14 cellular contexts compared by ENCODE assay signal in the genomic region with DNA sequence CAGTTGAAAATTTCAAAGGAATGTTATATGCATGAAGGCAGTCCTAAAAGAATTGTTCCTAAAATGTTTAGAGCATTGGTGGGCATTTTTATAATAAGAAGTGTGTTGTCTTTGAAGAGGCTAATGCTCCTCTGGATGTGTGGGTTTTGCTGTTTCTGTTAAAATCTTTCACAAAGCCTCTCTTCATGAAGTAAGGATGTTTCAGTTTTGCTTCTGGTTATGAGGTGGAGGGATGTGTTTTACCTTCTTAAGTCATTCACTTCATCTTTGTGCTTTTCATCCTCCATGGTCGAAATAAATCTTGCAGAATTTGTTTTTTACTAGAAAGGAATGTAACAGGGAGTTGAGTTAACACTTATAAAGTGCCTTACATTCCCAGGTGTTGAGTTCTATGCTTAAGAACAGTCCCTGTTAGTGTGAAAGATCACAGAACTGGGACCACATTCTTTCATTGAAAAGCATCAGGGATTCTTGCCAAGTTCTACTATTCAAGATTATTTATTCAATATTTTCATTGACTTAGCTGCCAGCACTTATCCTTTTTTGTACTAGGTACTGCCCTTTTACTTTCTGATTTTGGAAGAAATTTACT. TPM values are rescaled to one million over a fixed set of nuclear protein-coding genes. Genes with fewer than 3 reads are reported as not detected.
DNase-seq lines count a peak whose midpoint lies in the region; ATAC-seq and TF ChIP-seq lines count a peak whose summit lies in the region.
"Had no signal": no experiment of that assay in that cellular context is flagged by ENCODE, and none has a peak within 500 bp of the region (broad histone marks: within the 10 kb centered on the region; RNA-seq: fewer than 3 reads in every experiment).

No MANE protein-coding gene starts in this region.

- no peak overlapping the region for H3K4me3 Mint-ChIP-seq in activated T-helper 17 cell treated with anti-CD3 and anti-CD28 coated beads, Interleukin-2, amount 50 U/mL, for 72 hours
- H3K4me3 Mint-ChIP-seq: activated naive CD4-positive, alpha-beta T cell treated with anti-CD3 and anti-CD28 coated beads, Interleukin-2, amount 50 U/mL, for 24 hours; B cell had no signal

- no peaks in the 10 kb centered on the region for H3K4me1 Mint-ChIP-seq in activated T-helper 17 cell treated with anti-CD3 and anti-CD28 coated beads, Interleukin-2, amount 50 U/mL, for 72 hours
- H3K4me1 Mint-ChIP-seq: activated naive CD4-positive, alpha-beta T cell treated with anti-CD3 and anti-CD28 coated beads, Interleukin-2, amount 50 U/mL, for 24 hours; B cell had no signal

- dilution Hi-C loops in mammary epithelial cell (cut with HindIII; ENCODE audit: low sequenced_read_pairs): no loop called here

- WGBS in mammary epithelial cell (ENCODE audit: low coverage, missing lambda C conversion rate): 0% methylated on average over 1 of the region's 1 CpG

- H3K4me1 ChIP-seq in mammary epithelial cell (ENCODE audit: insufficient read depth, low read length): peaks cover 42% of the 10 kb centered on the region

- BruUV-seq in mammary epithelial cell (replicated peaks; lab: Mats Ljungman, UMichigan): no TSS peak

- no peaks in the 10 kb centered on the region for H3K36me3 ChIP-seq in mammary epithelial cell (ENCODE audit: insufficient read depth, low read length)

- no peak for TF ChIP-seq CTCF in GM13976 (IDR thresholded peaks at IDR 0.05; ENCODE audit: borderline replicate concordance, control extremely low read depth, extremely low read depth, insufficient read depth, missing control alignments)
- no peak for TF ChIP-seq CTCF in mammary epithelial cell (conservative IDR thresholded peaks at IDR 0.05 in 1 of 2, IDR thresholded peaks at IDR 0.05 in 1 of 2; ENCODE audit: extremely low read depth in 1 of 2, insufficient read depth in 1 of 2, low read depth in 1 of 2, low read length in 2 of 2)

- peak overlapping the region; percentile 39 for H3K4me2 ChIP-seq in mammary epithelial cell (ENCODE audit: insufficient read depth, low read depth, low read length)

- no peaks in the 10 kb centered on the region for H3K9me3 ChIP-seq in mammary epithelial cell (replicated peaks; ENCODE audit: insufficient read depth, low read length)

- peaks cover 84% of the 10 kb centered on the region for H3K79me2 ChIP-seq in mammary epithelial cell (ENCODE audit: insufficient read depth, low read length)

- intact Hi-C loops in mammary epithelial cell (cut with micrococcal nuclease): no loop called here

- no peak overlapping the region for H3K9ac ChIP-seq in mammary epithelial cell (ENCODE audit: insufficient read depth, low read length)

- in situ Hi-C loops in GM13976 (cut with MboI; ENCODE audit: low sequenced_read_pairs, unreplicated experiment): no loop called here
- in situ Hi-C loops in mammary epithelial cell (cut with MboI; ENCODE audit: low sequenced_read_pairs in 2 of 2): no loop called here

- H3K27me3 ChIP-seq in mammary epithelial cell (ENCODE audit: insufficient read depth, low read length): no peaks in the 10 kb centered on the region

- CTCF ChIA-PET in mammary epithelial cell (lab: Charles Lee; ENCODE audit: low non-redundant PET): no interaction called here

- ATAC-seq in GM19452 (IDR thresholded peaks at IDR 0.05; ENCODE audit: unreplicated experiment) (peak; percentile 69), HG03025 (IDR thresholded peaks at IDR 0.05; ENCODE audit: low FRiP score, unreplicated experiment) (peak; percentile 77)
- ATAC-seq in activated T-helper 17 cell treated with anti-CD3 and anti-CD28 coated beads, Interleukin-2, amount 50 U/mL, for 72 hours (replicated peaks): no peak
- ATAC-seq: K562 had no signal

- H3K27me3 Mint-ChIP-seq in activated T-helper 17 cell treated with anti-CD3 and anti-CD28 coated beads, Interleukin-2, amount 50 U/mL, for 72 hours: peaks cover 9% of the 10 kb centered on the region

- no peak overlapping the region for H2AFZ ChIP-seq in mammary epithelial cell (ENCODE audit: low read depth, low read length)

- H3K9me3 Mint-ChIP-seq in activated T-helper 17 cell treated with anti-CD3 and anti-CD28 coated beads, Interleukin-2, amount 50 U/mL, for 72 hours: no peaks in the 10 kb centered on the region
- H3K9me3 Mint-ChIP-seq: activated naive CD4-positive, alpha-beta T cell treated with anti-CD3 and anti-CD28 coated beads, Interleukin-2, amount 50 U/mL, for 24 hours had no signal

- H3K36me3 Mint-ChIP-seq in activated T-helper 17 cell treated with anti-CD3 and anti-CD28 coated beads, Interleukin-2, amount 50 U/mL, for 72 hours (ENCODE audit: low read depth): no peaks in the 10 kb centered on the region
- H3K36me3 Mint-ChIP-seq: activated naive CD4-positive, alpha-beta T cell treated with anti-CD3 and anti-CD28 coated beads, Interleukin-2, amount 50 U/mL, for 24 hours had no signal

- DNase-seq in GM13976 (ENCODE audit: low spot score): peak; percentile 25
- DNase-seq in mammary epithelial cell: no peak
- no peak for DNase-seq in RKO (ENCODE audit: low spot score)
- DNase-seq in Ammon's horn (ENCODE audit: low spot score): no peak
- DNase-seq in activated T-cell treated with anti-CD3 and anti-CD28 coated beads for 4 hours: no peak
- DNase-seq: activated CD4-positive, alpha-beta T cell treated with anti-CD3 and anti-CD28 coated beads, Interleukin-2, amount 50 U/mL, for 4 hours; dermis blood vessel endothelial cell; stimulated activated CD4-positive, alpha-beta T cell treated with anti-CD3 and anti-CD28 coated beads, Interleukin-12 subunit alpha, Interleukin-12 subunit beta, amount 100 ng/mL, for 4 hours had no signal

- H3K4me3 ChIP-seq in mammary epithelial cell (replicated peaks in 1 of 3; ENCODE audit: insufficient read depth in 1 of 3, low read depth in 2 of 3, low read length in 3 of 3): no peak overlapping the region
- H3K4me3 ChIP-seq: K562 had no signal

- H3K27ac Mint-ChIP-seq in activated T-helper 17 cell treated with anti-CD3 and anti-CD28 coated beads, Interleukin-2, amount 50 U/mL, for 72 hours: no peak overlapping the region
- H3K27ac Mint-ChIP-seq: activated naive CD4-positive, alpha-beta T cell treated with anti-CD3 and anti-CD28 coated beads, Interleukin-2, amount 50 U/mL, for 24 hours; B cell had no signal

- H3K27ac ChIP-seq in mammary epithelial cell (ENCODE audit: insufficient read depth, low read depth, low read length): no peak overlapping the region

- no peaks in the 10 kb centered on the region for H4K20me1 ChIP-seq in mammary epithelial cell (ENCODE audit: insufficient read depth, low read length)

RNA-seq across cellular contexts. Expression of a gene that starts 21.1 kb away (rescaled TPM):
- 10 to 100 TPM; 33.0 to 38.5 TPM for total RNA-seq in mammary epithelial cell
- polyA plus RNA-seq in mammary epithelial cell: 14.3 TPM
- polyA minus RNA-seq in mammary epithelial cell: 49.6 TPM
- total RNA-seq in activated T-helper 17 cell treated with anti-CD3 and anti-CD28 coated beads, Interleukin-2, amount 50 U/mL, for 72 hours: 1 to 10 TPM in 1 of 2 donors, not detected in 1; 3.1 TPM

Comparison
In these comparisons a context has a peak if more than half of its experiments do, and no peak if none do; other contexts are left out.
1. RNA of a gene that starts 21.1 kb away (total RNA-seq): 33.0 to 38.5 TPM in mammary epithelial cell; 3.1 TPM in activated T-helper 17 cell treated with anti-CD3 and anti-CD28 coated beads, Interleukin-2, amount 50 U/mL, for 72 hours; every median in the first group is over 4 times any median in the second.